ENCODE assay signal across 9 cellular contexts in genomic region chr2:21018290-21018689, GRCh38. TPM values are rescaled to one million over a fixed set of nuclear protein-coding genes. Genes with fewer than 3 reads are reported as not detected.
"Had no signal": no experiment of that assay in that cellular context is flagged by ENCODE, and none has a peak within 500 bp of the region (broad histone marks: within the 10 kb centered on the region; RNA-seq: fewer than 3 reads in every experiment).

No MANE protein-coding gene starts in this region.

- DNase-seq: GDM1, GF-D8 had no signal

- H3K4me3 ChIP-seq: GM12878 had no signal

- ATAC-seq: GM12878 had no signal

- FAIRE-seq: G401.6, GM12878, GM12891, GM12892, GM18507, GM19239 had no signal

RNA-seq across cellular contexts. Expression of gene APOB, which starts 25.6 kb away (rescaled TPM):
- total RNA-seq: G401 had no signal
- polyA plus RNA-seq: GM12878 had no signal
